In genomic region chr14:22657861-22658260, GRCh38 we compare ENCODE assay signal across 8 cellular contexts. TPM values are rescaled to one million over a fixed set of nuclear protein-coding genes. Genes with fewer than 3 reads are reported as not detected.
DNase-seq lines count a peak whose midpoint lies in the region; ATAC-seq, FAIRE-seq and TF ChIP-seq lines count a peak whose summit lies in the region.

No MANE protein-coding gene starts in this region.

- H3K9me1 ChIP-seq in keratinocyte (ENCODE audit: control insufficient read depth, extremely low read depth, insufficient read depth, low read length): no peaks in the 10 kb centered on the region

- no peak overlapping the region for H3K4me3 ChIP-seq in AG10803 (ENCODE audit: low read length)
- H3K4me3 ChIP-seq in keratinocyte (ENCODE audit: control insufficient read depth in 2 of 3, extremely low read depth in 1 of 3, insufficient read depth in 2 of 3, low read depth in 1 of 3, low read length in 3 of 3): no peak overlapping the region

- FAIRE-seq in GM18507 (lab: Jason Lieb, UNC) (peak; percentile 69), keratinocyte (lab: Jason Lieb, UNC) (peak; percentile 29), H54 (lab: Jason Lieb, UNC) (no peak)

- H3K9me3 ChIP-seq in keratinocyte (ENCODE audit: control insufficient read depth, low read depth, low read length): no peaks in the 10 kb centered on the region

- peaks cover 4% of the 10 kb centered on the region for H3K4me1 ChIP-seq in keratinocyte (ENCODE audit: control insufficient read depth, extremely low read depth, insufficient read depth, low read length)

- no peaks in the 10 kb centered on the region for H4K20me1 ChIP-seq in keratinocyte (ENCODE audit: control insufficient read depth, extremely low read depth, insufficient read depth, low read length)

- dilution Hi-C loops in keratinocyte (cut with MboI; ENCODE audit: extremely low pct_ligation_motif_present, low sequenced_read_pairs): no loop called here

- TF ChIP-seq POLR2A in H54 (IDR thresholded peaks at IDR 0.05; ENCODE audit: low read depth, low read length): no peak

- no peaks in the 10 kb centered on the region for H3K27me3 ChIP-seq in keratinocyte (ENCODE audit: control insufficient read depth, extremely low read depth, insufficient read depth, low read length)

- H3K9ac ChIP-seq in keratinocyte (ENCODE audit: control insufficient read depth, extremely low read depth, insufficient read depth, low read length): no peak overlapping the region

- H3K36me3 ChIP-seq in keratinocyte (ENCODE audit: control insufficient read depth in 2 of 2, extremely low read depth in 1 of 2, insufficient read depth in 2 of 2, low read length in 2 of 2): no peaks in the 10 kb centered on the region

- no peaks in the 10 kb centered on the region for H3K79me2 ChIP-seq in keratinocyte (ENCODE audit: control insufficient read depth, insufficient read depth, low read length)

- ATAC-seq in GM21825 (IDR thresholded peaks at IDR 0.05; ENCODE audit: unreplicated experiment) (no peak), HG03469 (IDR thresholded peaks at IDR 0.05; ENCODE audit: unreplicated experiment) (no peak)

- TF ChIP-seq CTCF in AG10803 (conservative IDR thresholded peaks at IDR 0.05; ENCODE audit: low read length) (peak; percentile 52), keratinocyte (optimal IDR thresholded peaks at IDR 0.05 in 1 of 3, IDR thresholded peaks at IDR 0.05 in 1 of 3, conservative IDR thresholded peaks at IDR 0.05 in 1 of 3; ENCODE audit: extremely low read depth in 1 of 3, insufficient read depth in 2 of 3, low read length in 3 of 3) (peak in 2 of 3 experiments; percentile 28 to 47)

- no peak overlapping the region for H2AFZ ChIP-seq in keratinocyte (ENCODE audit: control insufficient read depth, low read length)

- DNase-seq in AG10803 (ENCODE audit: low read depth) (peak; percentile 44), GM18507 (ENCODE audit: extremely low spot score, insufficient read length, low read depth) (no peak), SW 1271 (lab: John Stamatoyannopoulos, UW) (peak; percentile 24 to 59), keratinocyte (ENCODE audit: low read depth, low spot score) (no peak), H54 (ENCODE audit: insufficient read length, low spot score) (no peak)
- no peak for DNase-seq in activated CD4-positive, CD25-positive, alpha-beta regulatory T cell treated with anti-CD3 and anti-CD28 coated beads, Interleukin-2, amount 50 U/mL, for 72 hours

- no peak overlapping the region for H3K4me2 ChIP-seq in keratinocyte (ENCODE audit: control insufficient read depth, extremely low read depth, insufficient read depth, low read depth, low read length)

- H3K27ac ChIP-seq in keratinocyte (ENCODE audit: control insufficient read depth, insufficient read depth, low read length): no peak overlapping the region

RNA-seq across cellular contexts. Expression of gene OR6J1, which starts 13.7 kb away (rescaled TPM):
- not detected in 3 replicates for polyA plus RNA-seq in keratinocyte
- not detected for polyA plus RNA-seq in keratinocyte (2011; ENCODE audit: low read depth)
- polyA plus RNA-seq in keratinocyte (2011; cell fraction: cytosol; rRNA removed): not detected in 2 replicates
- not detected in 2 replicates for polyA plus RNA-seq in keratinocyte (2011; cell fraction: nucleus; rRNA removed)
- not detected in 2 replicates for polyA plus RNA-seq in keratinocyte (2012; ENCODE audit: low replicate concordance)
- polyA minus RNA-seq in keratinocyte: not detected in 3 replicates
- polyA minus RNA-seq in keratinocyte (2011; cell fraction: cytosol; rRNA and poly(A)+ RNA removed): not detected
- not detected in 2 replicates for polyA minus RNA-seq in keratinocyte (2011; cell fraction: nucleus; rRNA and poly(A)+ RNA removed)

RNA-seq across cellular contexts. Expression of gene ABHD4, which starts 59.8 kb away (rescaled TPM):
- 13.9 to 28.3 TPM (median 17.7 TPM) in 3 replicates for polyA plus RNA-seq in keratinocyte
- polyA plus RNA-seq in keratinocyte (2011; ENCODE audit: low read depth): 3.4 TPM
- 15.9 and 17.5 TPM in 2 replicates for polyA plus RNA-seq in keratinocyte (2011; cell fraction: cytosol; rRNA removed)
- polyA plus RNA-seq in keratinocyte (2011; cell fraction: nucleus; rRNA removed): 18.0 and 19.0 TPM in 2 replicates
- polyA plus RNA-seq in keratinocyte (2012; ENCODE audit: low replicate concordance): 10.5 and 15.4 TPM in 2 replicates
- polyA minus RNA-seq in keratinocyte: 13.1 to 24.0 TPM (median 23.8 TPM) in 3 replicates
- polyA minus RNA-seq in keratinocyte (2011; cell fraction: cytosol; rRNA and poly(A)+ RNA removed): 19.2 TPM
- polyA minus RNA-seq in keratinocyte (2011; cell fraction: nucleus; rRNA and poly(A)+ RNA removed): 10.4 and 14.1 TPM in 2 replicates

Comparison
In these comparisons a context has a peak if more than half of its experiments do, and no peak if none do; other contexts are left out.
1. DNase-seq: peak in AG10803 (single experiment) and SW 1271 (2 of 2); none in GM18507 (single experiment), keratinocyte (single experiment), H54 (single experiment) and activated CD4-positive, CD25-positive, alpha-beta regulatory T cell treated with anti-CD3 and anti-CD28 coated beads, Interleukin-2, amount 50 U/mL, for 72 hours (single experiment).